ENCODE assay signal across 26 cellular contexts in genomic region chr9:89660286-89660685, GRCh38. TPM values are rescaled to one million over a fixed set of nuclear protein-coding genes. Genes with fewer than 3 reads are reported as not detected.
DNase-seq lines count a peak whose midpoint lies in the region; ATAC-seq and TF ChIP-seq lines count a peak whose summit lies in the region.
"Had no signal": no experiment of that assay in that cellular context is flagged by ENCODE, and none has a peak within 500 bp of the region (broad histone marks: within the 10 kb centered on the region; RNA-seq: fewer than 3 reads in every experiment).

No MANE protein-coding gene starts in this region.

- H3K36me3 ChIP-seq in trophoblast cell (ENCODE audit: control insufficient read depth in 1 of 2, insufficient read depth in 2 of 2, low read length in 2 of 2): no peaks in the 10 kb centered on the region
- H3K36me3 ChIP-seq: breast epithelium, HAP-1 had no signal

- H3K23ac ChIP-seq in trophoblast cell (ENCODE audit: low read length): no peak overlapping the region

- no peak overlapping the region for H3K4me3 ChIP-seq in NB4 (ENCODE audit: low read depth, low read length)
- no peak overlapping the region for H3K4me3 ChIP-seq in trophoblast cell (ENCODE audit: low read depth, low read length)
- H3K4me3 ChIP-seq: breast epithelium, HAP-1, K562, PC-9 had no signal

- peaks cover 6% of the 10 kb centered on the region for H3K79me2 ChIP-seq in trophoblast cell (ENCODE audit: control insufficient read depth, insufficient read depth, low read length, poor library complexity)

- peak overlapping the region; percentile 53 for H2BK120ac ChIP-seq in trophoblast cell (ENCODE audit: insufficient read depth, low read length, poor library complexity)

- H3K36me3 Mint-ChIP-seq in dendritic cell treated with granulocyte-macrophage colony-stimulating factor and Interleukin-4, amounts not matched to agents 40 ng/mL and 50 ng/mL, for 4 days (ENCODE audit: low read depth): no peaks in the 10 kb centered on the region
- no peaks in the 10 kb centered on the region for H3K36me3 Mint-ChIP-seq in activated naive CD4-positive, alpha-beta T cell treated with anti-CD3 and anti-CD28 coated beads, Interleukin-2, amount 10 ng/mL, durations not matched to agents 7 days and 5 days
- H3K36me3 Mint-ChIP-seq in endothelial cell (ENCODE audit: low read depth, unreplicated experiment): peaks cover 4% of the 10 kb centered on the region
- H3K36me3 Mint-ChIP-seq: type B pancreatic cell had no signal

- no peak overlapping the region for H2BK5ac ChIP-seq in trophoblast cell (ENCODE audit: low read depth, low read length, poor library complexity)

- WGBS in trophoblast cell (ENCODE audit: extremely low coverage, insufficient coverage, insufficient read length): no CpG with 5 or more reads among the region's 5 CpGs

- H3K4me2 ChIP-seq in trophoblast cell (ENCODE audit: low read length): no peak overlapping the region
- H3K4me2 ChIP-seq: PC-9 had no signal

- H3K27me3 ChIP-seq in trophoblast cell (ENCODE audit: insufficient read depth, low read length): no peaks in the 10 kb centered on the region
- H3K27me3 ChIP-seq: breast epithelium had no signal

- H3K18ac ChIP-seq in trophoblast cell (ENCODE audit: low read length): no peak overlapping the region

- peaks cover 30 to 41% of the 10 kb centered on the region in 2 experiments for H3K4me1 ChIP-seq in trophoblast cell (ENCODE audit: control insufficient read depth in 1 of 2, insufficient read depth in 2 of 2, low read length in 2 of 2)

- H4K12ac ChIP-seq in trophoblast cell (ENCODE audit: low read depth, low read length): no peak overlapping the region

- H4K91ac ChIP-seq in trophoblast cell (ENCODE audit: low read depth, low read length): peak overlapping the region; percentile 23

- H3K27ac Mint-ChIP-seq in dendritic cell treated with granulocyte-macrophage colony-stimulating factor and Interleukin-4, amounts not matched to agents 40 ng/mL and 50 ng/mL, for 4 days: peak overlapping the region; percentile 94
- H3K27ac Mint-ChIP-seq in activated naive CD4-positive, alpha-beta T cell treated with anti-CD3 and anti-CD28 coated beads, Interleukin-2, amount 10 ng/mL, durations not matched to agents 7 days and 5 days: no peak overlapping the region
- H3K27ac Mint-ChIP-seq in stimulated activated naive CD8-positive, alpha-beta T cell treated with anti-CD3 and anti-CD28 coated beads, Interleukin-15, amount 100 ng/mL, for 72 hours: peak overlapping the region in 1 of 2 donors; percentile 37
- H3K27ac Mint-ChIP-seq in endothelial cell (ENCODE audit: unreplicated experiment): no peak overlapping the region
- H3K27ac Mint-ChIP-seq: activated T-helper 1 cell treated with anti-CD3 and anti-CD28 coated beads, Interleukin-12 subunit alpha, Interleukin-12 subunit beta, Interleukin-2, Interleukin-4 antibody, amounts not matched to agents 30 ng/mL and 10 ng/mL and 1 ng/mL, durations not matched to agents 14 hours and 24 hours and 36 hours; progenitor cell of endocrine pancreas; type B pancreatic cell had no signal

- H3K4me1 Mint-ChIP-seq in dendritic cell treated with granulocyte-macrophage colony-stimulating factor and Interleukin-4, amounts not matched to agents 40 ng/mL and 50 ng/mL, for 4 days (ENCODE audit: low read depth): peaks cover 92% of the 10 kb centered on the region
- H3K4me1 Mint-ChIP-seq in activated naive CD4-positive, alpha-beta T cell treated with anti-CD3 and anti-CD28 coated beads, Interleukin-2, amount 10 ng/mL, durations not matched to agents 7 days and 5 days: peaks cover 43% of the 10 kb centered on the region
- peaks cover 45% of the 10 kb centered on the region for H3K4me1 Mint-ChIP-seq in stimulated activated naive CD8-positive, alpha-beta T cell treated with anti-CD3 and anti-CD28 coated beads, Interleukin-15, amount 100 ng/mL, for 72 hours
- peaks cover 25% of the 10 kb centered on the region for H3K4me1 Mint-ChIP-seq in endothelial cell (ENCODE audit: unreplicated experiment)

- no peak overlapping the region for H3K4ac ChIP-seq in trophoblast cell (ENCODE audit: low read depth, low read length)

- peaks cover 24% of the 10 kb centered on the region for H3K79me1 ChIP-seq in trophoblast cell (ENCODE audit: low read length)

- TF ChIP-seq CTCF in NB4 (IDR thresholded peaks at IDR 0.05; ENCODE audit: low read depth, low read length): no peak
- no peak for TF ChIP-seq CTCF in endothelial cell (IDR thresholded peaks at IDR 0.05; ENCODE audit: unreplicated experiment)

- intact Hi-C loops in dendritic cell treated with granulocyte-macrophage colony-stimulating factor and Interleukin-4, amounts not matched to agents 40 ng/mL and 50 ng/mL, for 4 days (cut with micrococcal nuclease): loop anchor here (5.0 to 10.0 kb wide), 2 partner anchors 42 to 155 kb away; no protein-coding TSS in a partner anchor

- H3K9ac ChIP-seq in trophoblast cell (ENCODE audit: low read length): no peak overlapping the region

- no peak for TF ChIP-seq POLR2A in NB4 (IDR thresholded peaks at IDR 0.05; ENCODE audit: extremely low read depth, insufficient read length)

- H3K14ac ChIP-seq in trophoblast cell (ENCODE audit: low read length): peak overlapping the region; percentile 5

- peaks cover 12% of the 10 kb centered on the region for H3K27me3 Mint-ChIP-seq in dendritic cell treated with granulocyte-macrophage colony-stimulating factor and Interleukin-4, amounts not matched to agents 40 ng/mL and 50 ng/mL, for 4 days
- H3K27me3 Mint-ChIP-seq in activated naive CD4-positive, alpha-beta T cell treated with anti-CD3 and anti-CD28 coated beads, Interleukin-2, amount 10 ng/mL, durations not matched to agents 7 days and 5 days: peaks cover 73% of the 10 kb centered on the region
- H3K27me3 Mint-ChIP-seq in stimulated activated naive CD8-positive, alpha-beta T cell treated with anti-CD3 and anti-CD28 coated beads, Interleukin-15, amount 100 ng/mL, for 72 hours: peaks cover 57% of the 10 kb centered on the region
- peaks cover 2% of the 10 kb centered on the region for H3K27me3 Mint-ChIP-seq in endothelial cell (ENCODE audit: unreplicated experiment)
- H3K27me3 Mint-ChIP-seq: type B pancreatic cell had no signal

- no peak overlapping the region for H3K27ac ChIP-seq in trophoblast cell (ENCODE audit: low read depth, low read length)
- H3K27ac ChIP-seq: breast epithelium, PC-9 had no signal

- no peak for ATAC-seq in stimulated activated naive CD8-positive, alpha-beta T cell treated with anti-CD3 and anti-CD28 coated beads, Interleukin-15, amount 100 ng/mL, for 72 hours
- ATAC-seq: K562, Right ventricle myocardium inferior had no signal

- H3K4me3 Mint-ChIP-seq in dendritic cell treated with granulocyte-macrophage colony-stimulating factor and Interleukin-4, amounts not matched to agents 40 ng/mL and 50 ng/mL, for 4 days: peak overlapping the region; percentile 2
- no peak overlapping the region for H3K4me3 Mint-ChIP-seq in activated naive CD4-positive, alpha-beta T cell treated with anti-CD3 and anti-CD28 coated beads, Interleukin-2, amount 10 ng/mL, durations not matched to agents 7 days and 5 days
- no peak overlapping the region for H3K4me3 Mint-ChIP-seq in stimulated activated naive CD8-positive, alpha-beta T cell treated with anti-CD3 and anti-CD28 coated beads, Interleukin-15, amount 100 ng/mL, for 72 hours
- no peak overlapping the region for H3K4me3 Mint-ChIP-seq in endothelial cell (ENCODE audit: unreplicated experiment)
- H3K4me3 Mint-ChIP-seq: activated T-helper 1 cell treated with anti-CD3 and anti-CD28 coated beads, Interleukin-12 subunit alpha, Interleukin-12 subunit beta, Interleukin-2, Interleukin-4 antibody, amounts not matched to agents 30 ng/mL and 10 ng/mL and 1 ng/mL, durations not matched to agents 14 hours and 24 hours and 36 hours; neural crest cell; type B pancreatic cell had no signal

- H2AFZ ChIP-seq in trophoblast cell (ENCODE audit: insufficient read depth, low read length, poor library complexity): no peak overlapping the region
- H2AFZ ChIP-seq: PC-9 had no signal

- H3K9me3 ChIP-seq in trophoblast cell (ENCODE audit: insufficient read depth, low read depth, low read length): no peaks in the 10 kb centered on the region
- H3K9me3 ChIP-seq: breast epithelium, HAP-1 had no signal

- no peak overlapping the region for H4K8ac ChIP-seq in trophoblast cell (ENCODE audit: low read depth, low read length)

- no peaks in the 10 kb centered on the region for H3K9me3 Mint-ChIP-seq in dendritic cell treated with granulocyte-macrophage colony-stimulating factor and Interleukin-4, amounts not matched to agents 40 ng/mL and 50 ng/mL, for 4 days
- no peaks in the 10 kb centered on the region for H3K9me3 Mint-ChIP-seq in activated naive CD4-positive, alpha-beta T cell treated with anti-CD3 and anti-CD28 coated beads, Interleukin-2, amount 10 ng/mL, durations not matched to agents 7 days and 5 days
- no peaks in the 10 kb centered on the region for H3K9me3 Mint-ChIP-seq in stimulated activated naive CD8-positive, alpha-beta T cell treated with anti-CD3 and anti-CD28 coated beads, Interleukin-15, amount 100 ng/mL, for 72 hours
- H3K9me3 Mint-ChIP-seq in endothelial cell (ENCODE audit: unreplicated experiment): no peaks in the 10 kb centered on the region
- H3K9me3 Mint-ChIP-seq: activated T-helper 1 cell treated with anti-CD3 and anti-CD28 coated beads, Interleukin-12 subunit alpha, Interleukin-12 subunit beta, Interleukin-2, Interleukin-4 antibody, amounts not matched to agents 30 ng/mL and 10 ng/mL and 1 ng/mL, durations not matched to agents 14 hours and 24 hours and 36 hours; neural crest cell; type B pancreatic cell had no signal

- peak overlapping the region; percentile 25 for H2BK12ac ChIP-seq in trophoblast cell (ENCODE audit: low read length)

- CTCF ChIA-PET in activated naive CD4-positive, alpha-beta T cell treated with anti-CD3 and anti-CD28 coated beads, Interleukin-2, amount 10 ng/mL, durations not matched to agents 7 days and 5 days (lab: Charles Lee): interaction anchor here (0.6 kb wide), 1 partner anchor 1997 kb away, joined by 3 read pairs; no protein-coding TSS in a partner anchor

- H2AK5ac ChIP-seq in trophoblast cell (ENCODE audit: low read length): peak overlapping the region; percentile 34

- DNase-seq in CD1c-positive myeloid dendritic cell (ENCODE audit: extremely low spot score): peak; percentile 86
- DNase-seq in NB4 (ENCODE audit: low read depth): peak; percentile 15
- DNase-seq in trophoblast cell: no peak
- no peak for DNase-seq in activated naive CD4-positive, alpha-beta T cell treated with anti-CD3 and anti-CD28 coated beads, Interleukin-2, amount 10 ng/mL, durations not matched to agents 7 days and 5 days
- no peak for DNase-seq in stimulated activated naive CD8-positive, alpha-beta T cell treated with anti-CD3 and anti-CD28 coated beads, Interleukin-15, amount 100 ng/mL, for 72 hours
- DNase-seq in amygdala (lab: John Stamatoyannopoulos, UW): no peak
- DNase-seq in endothelial cell (ENCODE audit: low spot score): no peak
- DNase-seq: activated CD4-positive, alpha-beta T cell treated with anti-CD3 and anti-CD28 coated beads, Interleukin-2, amount 50 U/mL, for 48 hours; activated naive CD4-positive, alpha-beta T cell treated with anti-CD3 and anti-CD28 coated beads, Interleukin-2, amount 50 U/mL, for 16 hours; COR-L47; DMS79; effector CD8-positive, alpha-beta T cell; GDM1; NCI-H1436 treated with DMSO at 0.1 percent for 48 hours; NCI-H446; NCI-H82; PC-9 had no signal

RNA-seq across cellular contexts. Expression of gene GADD45G, which starts 55.5 kb away (rescaled TPM):
- 140 and 155 TPM in 2 replicates for polyA plus RNA-seq in trophoblast cell (2013)
- total RNA-seq in endothelial cell (ENCODE audit: unreplicated experiment): 6.2 TPM

Comparison
In these comparisons a context has a peak if more than half of its experiments do, and no peak if none do; other contexts are left out.
1. DNase-seq: peak in CD1c-positive myeloid dendritic cell (single experiment) and NB4 (single experiment); none in trophoblast cell (0 of 2), activated naive CD4-positive, alpha-beta T cell treated with anti-CD3 and anti-CD28 coated beads, Interleukin-2, amount 10 ng/mL, durations not matched to agents 7 days and 5 days (single experiment), stimulated activated naive CD8-positive, alpha-beta T cell treated with anti-CD3 and anti-CD28 coated beads, Interleukin-15, amount 100 ng/mL, for 72 hours (0 of 2), amygdala (0 of 56) and endothelial cell (single experiment).